35 cellular contexts compared by ENCODE assay signal in the genomic region with DNA sequence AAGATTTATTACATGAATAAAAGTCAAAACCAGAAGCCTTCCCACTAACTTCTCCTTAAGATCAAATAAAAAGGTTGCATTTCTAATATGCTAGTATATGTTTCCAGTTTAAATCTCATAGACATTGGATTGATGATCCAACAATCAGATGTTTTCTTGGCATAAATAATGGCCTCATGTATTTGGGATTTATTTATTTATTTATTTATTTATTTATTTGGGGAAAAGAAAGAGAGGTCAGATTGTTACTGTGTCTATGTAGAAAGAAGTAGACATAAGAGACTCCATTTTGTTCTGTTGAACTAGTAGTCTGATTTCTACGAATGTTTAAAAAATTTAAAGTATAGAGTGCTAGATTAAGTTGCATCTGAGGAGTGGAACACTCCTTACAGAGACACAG.
"Had no signal": no experiment of that assay in that cellular context is flagged by ENCODE, and none has a peak within 500 bp of the region (broad histone marks: within the 10 kb centered on the region; RNA-seq: fewer than 3 reads in every experiment).

No MANE protein-coding gene starts in this region.

- H3K4me3 ChIP-seq: MG63 had no signal

- H3K9me3 ChIP-seq: MG63 had no signal

- H3K36me3 ChIP-seq: MG63 had no signal

- DNase-seq: Karpas-422, Kasumi-1, MG63, MM.1S, MV-4-11, NCI-H1048, NCI-H1092, NCI-H1092 treated with DMSO at 0.1 percent for 48 hours, NCI-H1105, NCI-H1105 treated with DMSO at 0.1 percent for 48 hours, NCI-H1417, NCI-H1417 treated with DMSO at 0.1 percent for 48 hours, NCI-H1436, NCI-H1436 treated with DMSO at 0.1 percent for 48 hours, NCI-H146, NCI-H1694, NCI-H1694 treated with DMSO at 0.1 percent for 48 hours, NCI-H187, NCI-H187 treated with DMSO at 0.1 percent for 48 hours, NCI-H1930, NCI-H2029, NCI-H2029 treated with DMSO at 0.1 percent for 48 hours, NCI-H2081, NCI-H2081 treated with DMSO at 0.1 percent for 48 hours, NCI-H2107, NCI-H2171, NCI-H2171 treated with DMSO at 0.1 percent for 48 hours, NCI-H2227 treated with DMSO at 0.1 percent for 48 hours, NCI-H226, NCI-H345, NCI-H446, NCI-H446 treated with DMSO at 0.1 percent for 48 hours, NCI-H510A, NCI-H510A treated with DMSO at 0.1 percent for 48 hours, NCI-H524 had no signal
